27 cellular contexts compared by ENCODE assay signal in genomic region chr17:436571-436970, GRCh38.
"Had no signal": no experiment of that assay in that cellular context is flagged by ENCODE, and none has a peak within 500 bp of the region (broad histone marks: within the 10 kb centered on the region; RNA-seq: fewer than 3 reads in every experiment).

No MANE protein-coding gene starts in this region.

- H3K36me3 ChIP-seq: ascending aorta, cardiac muscle cell, colonic mucosa, WERI-Rb-1 had no signal

- H3K4me1 ChIP-seq: ascending aorta, colonic mucosa had no signal

- H3K9me3 ChIP-seq: ascending aorta, colonic mucosa had no signal

- DNase-seq: activated CD4-positive, alpha-beta memory T cell treated with anti-CD3 and anti-CD28 coated beads for 36 hours; activated CD4-positive, alpha-beta T cell treated with anti-CD3 and anti-CD28 coated beads for 1 hour; activated CD4-positive, alpha-beta T cell treated with anti-CD3 and anti-CD28 coated beads for 36 hours; activated CD4-positive, alpha-beta T cell treated with anti-CD3 and anti-CD28 coated beads, Interleukin-2, amount 10 ng/mL, durations not matched to agents 24 days and 14 days; activated CD4-positive, alpha-beta T cell treated with anti-CD3 and anti-CD28 coated beads, Interleukin-2, amount 50 U/mL, for 1 hour; activated CD4-positive, alpha-beta T cell treated with anti-CD3 and anti-CD28 coated beads, Interleukin-2, amount 50 U/mL, for 4 hours; activated CD4-positive, CD25-positive, alpha-beta regulatory T cell; activated CD8-positive, alpha-beta memory T cell treated with anti-CD3 and anti-CD28 coated beads, Interleukin-2, amount 50 U/mL, for 4 hours; activated CD8-positive, alpha-beta T cell treated with anti-CD3 and anti-CD28 coated beads for 36 hours; activated gamma-delta T cell; activated naive CD4-positive, alpha-beta T cell treated with anti-CD3 and anti-CD28 coated beads, Interleukin-2, amount 10 ng/mL, durations not matched to agents 7 days and 5 days; activated naive CD4-positive, alpha-beta T cell treated with Interleukin-2 at 50 U/mL for 16 hours; activated naive CD8-positive, alpha-beta T cell treated with anti-CD3 and anti-CD28 coated beads, Interleukin-2, amount 10 ng/mL, durations not matched to agents 7 days and 5 days; activated naive CD8-positive, alpha-beta T cell treated with anti-CD3 and anti-CD28 coated beads, Interleukin-2, amount 50 U/mL, for 24 hours; activated T-cell treated with anti-CD3 and anti-CD28 coated beads for 4 hours; activated T-cell treated with anti-CD3 and anti-CD28 coated beads, Interleukin-2, amount 50 U/mL, for 24 hours; activated T-cell treated with anti-CD3 and anti-CD28 coated beads, Interleukin-2, amount 50 U/mL, for 48 hours; amygdala; anterior cingulate cortex; cerebellar nuclear complex; colonic mucosa; T-helper 1 cell; T-helper 2 cell; T-helper 9 cell; WERI-Rb-1 had no signal

- H3K27me3 ChIP-seq: ascending aorta, cardiac muscle cell, colonic mucosa had no signal

- H3K27ac ChIP-seq: ascending aorta, cardiac muscle cell, colonic mucosa, WERI-Rb-1 had no signal

- H3K4me3 ChIP-seq: ascending aorta, cardiac muscle cell, colonic mucosa had no signal
